In genomic region chr14:101241807-101242278, GRCh38 we compare ENCODE assay signal across 1 cellular context.
TF ChIP-seq lines count a peak whose summit lies in the region.

No MANE protein-coding gene starts in this region.

TF ChIP-seq in WTC11, 78 proteins besides CTCF, POLR2A, EP300 and RAD21 (continued from another document):
- TF ChIP-seq AFF4 (CRISPR knock-in tag; IDR thresholded peaks at IDR 0.05; ENCODE audit: borderline replicate concordance) (no peak), SMAD3 (CRISPR knock-in tag; IDR thresholded peaks at IDR 0.05; ENCODE audit: borderline replicate concordance) (no peak), NR1H2 (CRISPR knock-in tag; IDR thresholded peaks at IDR 0.05) (no peak)
